1 cellular context compared by ENCODE assay signal in genomic region chr6:83927470-83927869, GRCh38.
TF ChIP-seq lines count a peak whose summit lies in the region.

No MANE protein-coding gene starts in this region.

TF ChIP-seq in GM12878, 131 proteins besides CTCF, POLR2A, EP300 and RAD21 (continued from another document):
- TF ChIP-seq POLR2AphosphoS5 (IDR thresholded peaks at IDR 0.05; ENCODE audit: low read length) (no peak), MEF2A (IDR thresholded peaks at IDR 0.05; ENCODE audit: insufficient read depth, low read depth, low read length) (no peak), HDAC2 (IDR thresholded peaks at IDR 0.05) (no peak), EED (IDR thresholded peaks at IDR 0.05; ENCODE audit: low read depth) (no peak), SMC3 (IDR thresholded peaks at IDR 0.05; ENCODE audit: borderline replicate concordance, low read length) (no peak), NBN (IDR thresholded peaks at IDR 0.05) (no peak), RFX5 (IDR thresholded peaks at IDR 0.05; ENCODE audit: low read depth, low read length) (no peak), FOS (IDR thresholded peaks at IDR 0.05; ENCODE audit: borderline replicate concordance, extremely low read depth, insufficient read length) (no peak), ZNF622 (IDR thresholded peaks at IDR 0.05) (no peak), BACH1 (IDR thresholded peaks at IDR 0.05; ENCODE audit: borderline replicate concordance) (no peak), POU2F2 (IDR thresholded peaks at IDR 0.05; ENCODE audit: borderline replicate concordance, low read depth, low read length) (no peak), SREBF1 (IDR thresholded peaks at IDR 0.05; ENCODE audit: low read length) (no peak), NRF1 (conservative IDR thresholded peaks at IDR 0.05; ENCODE audit: low read depth, low read length) (no peak), NFYA (IDR thresholded peaks at IDR 0.05; ENCODE audit: borderline replicate concordance, low read depth, low read length) (no peak), PML (IDR thresholded peaks at IDR 0.05; ENCODE audit: low read length) (no peak)
